Comparison of ENCODE assay signal across 8 cellular contexts in the genomic region with DNA sequence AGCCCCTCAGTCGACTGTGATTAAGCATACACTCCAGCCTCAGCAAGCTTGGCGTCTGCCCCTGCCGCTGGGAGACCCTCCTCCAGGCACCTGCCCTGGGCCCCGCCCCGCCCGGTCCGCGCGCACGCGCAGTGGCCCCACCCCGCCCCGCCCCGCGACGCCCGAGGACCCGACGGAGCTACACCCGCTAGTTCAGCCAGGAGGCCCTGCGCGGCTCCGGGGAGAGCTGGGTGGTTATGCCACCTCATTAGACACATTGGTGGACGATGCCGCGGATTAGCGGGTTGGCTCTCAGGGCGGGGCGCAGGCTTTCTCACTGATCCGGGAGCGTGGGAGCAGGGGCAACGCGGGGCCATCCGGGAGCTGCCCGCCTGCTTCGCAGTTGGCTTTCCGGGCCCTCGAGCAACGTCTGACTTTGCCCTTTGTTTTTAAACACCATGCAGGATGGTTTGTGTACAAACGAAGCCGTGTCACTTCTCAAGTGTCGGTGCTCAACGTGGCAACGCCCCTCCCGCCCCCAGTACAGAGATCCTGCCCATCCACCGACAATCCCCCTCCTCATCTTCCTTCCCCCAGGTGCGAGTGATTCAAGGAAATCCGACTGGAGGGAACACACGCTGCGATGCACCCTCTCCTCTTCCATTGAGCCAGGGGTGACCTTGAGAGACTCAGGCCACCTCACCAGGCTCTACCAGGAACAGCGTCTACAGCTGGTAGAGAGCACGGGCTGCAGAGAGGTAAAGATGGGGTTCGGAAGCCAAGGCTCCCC.
DNase-seq lines count a peak whose midpoint lies in the region; ATAC-seq and TF ChIP-seq lines count a peak whose summit lies in the region.

No MANE protein-coding gene starts in this region.

- H3K79me2 ChIP-seq in OCI-LY1 (ENCODE audit: insufficient read depth, low read length) = no peaks in the 10 kb centered on the region

- no peaks in the 10 kb centered on the region for H3F3A ChIP-seq in OCI-LY1 (ENCODE audit: insufficient read depth, low read length)

- peak; percentile 74 for ATAC-seq in HG02759 (IDR thresholded peaks at IDR 0.05; ENCODE audit: unreplicated experiment)
- no peak for ATAC-seq in GM18858 (IDR thresholded peaks at IDR 0.05; ENCODE audit: unreplicated experiment)

- H3K4me1 ChIP-seq in CD4-positive, alpha-beta memory T cell (ENCODE audit: insufficient read depth, low read length) = peaks cover 19% of the 10 kb centered on the region
- H3K4me1 ChIP-seq in OCI-LY1 (ENCODE audit: insufficient read depth, low read length, severe bottlenecking) = peaks cover 12% of the 10 kb centered on the region
- peaks cover 12 to 15% (median 14%) of the 10 kb centered on the region in 4 donors for H3K4me1 ChIP-seq in stomach

- no peak for TF ChIP-seq CTCF in OCI-LY1 (IDR thresholded peaks at IDR 0.05; ENCODE audit: low read length)
- no peak for TF ChIP-seq CTCF in fibroblast of pulmonary artery (IDR thresholded peaks at IDR 0.05; ENCODE audit: low read length, missing control alignments)
- no peak for TF ChIP-seq CTCF in stomach (IDR thresholded peaks at IDR 0.05)

- H2AFZ ChIP-seq in OCI-LY1 (ENCODE audit: low read length) = no peak overlapping the region

- no peaks in the 10 kb centered on the region for H3K9me2 ChIP-seq in OCI-LY1 (ENCODE audit: low read depth, low read length)

- no peaks in the 10 kb centered on the region for H4K20me1 ChIP-seq in OCI-LY1 (ENCODE audit: insufficient read depth, low read length)

- H3K4me2 ChIP-seq in OCI-LY1 (ENCODE audit: low read length) = peak overlapping the region; percentile 76

- peaks cover 0 to 11% (median 3%) of the 10 kb centered on the region in 8 donors for H3K9me3 Mint-ChIP-seq in CD4-positive, alpha-beta memory T cell

- no peaks in the 10 kb centered on the region for H3K36me3 ChIP-seq in CD4-positive, alpha-beta memory T cell (ENCODE audit: insufficient read depth, low read length)
- H3K36me3 ChIP-seq in OCI-LY1 (ENCODE audit: insufficient read depth, low read length) = no peaks in the 10 kb centered on the region
- H3K36me3 ChIP-seq in stomach = no peaks in the 10 kb centered on the region

- CTCF ChIA-PET in CD4-positive, alpha-beta memory T cell (lab: Charles Lee; ENCODE audit: partially characterized antibody) = interaction anchor here (0.9 to 3.1 kb wide), 10 partner anchors 16 to 863 kb away, joined by 3 to 23 read pairs (median 6); no protein-coding TSS in a partner anchor

- H3K27ac ChIP-seq in CD4-positive, alpha-beta memory T cell (ENCODE audit: low read depth, low read length) = peak overlapping the region; percentile 27
- H3K27ac ChIP-seq in OCI-LY1 (ENCODE audit: low read depth, low read length, poor library complexity, severe bottlenecking) (no peak overlapping the region), stomach (peak overlapping the region in 1 of 5 donors; percentile 10)

- no peaks in the 10 kb centered on the region for H3K9me3 ChIP-seq in CD4-positive, alpha-beta memory T cell (ENCODE audit: control insufficient read depth in 1 of 2, low read length in 2 of 2)
- no peaks in the 10 kb centered on the region; the same call in 1 of the 2 replicates for H3K9me3 ChIP-seq in OCI-LY1 (ENCODE audit: low read length)
- H3K9me3 ChIP-seq in stomach = peaks cover 0 to 10% (median 3%) of the 10 kb centered on the region in 4 donors

- H3K27me3 Mint-ChIP-seq in CD4-positive, alpha-beta memory T cell = no peaks in the 10 kb centered on the region

- POLR2A ChIA-PET in CD4-positive, alpha-beta memory T cell (lab: Charles Lee; ENCODE audit: partially characterized antibody) = interaction anchor here (0.5 to 3.8 kb wide), 11 partner anchors 11 to 312 kb away, joined by 3 to 31 read pairs (median 4); partner anchors contain the start of genes RYBP and SHQ1

- intact Hi-C loops in CD4-positive, alpha-beta memory T cell (cut with micrococcal nuclease) = loop anchor here (1.0 to 5.0 kb wide), 2 partner anchors 18 to 83 kb away; no protein-coding TSS in a partner anchor
- intact Hi-C loops in stomach (cut with DNase I; ENCODE audit: low total_unique reads) = no loop called here

- H3K9ac ChIP-seq in OCI-LY1 (ENCODE audit: low read length) = peak overlapping the region; percentile 38; the same call in 1 of the 2 replicates

- H3K36me3 Mint-ChIP-seq in CD4-positive, alpha-beta memory T cell = no peaks in the 10 kb centered on the region

- peaks cover 9 to 29% (median 17%) of the 10 kb centered on the region in 4 donors for H3K4me1 Mint-ChIP-seq in CD4-positive, alpha-beta memory T cell

- H3K4me3 Mint-ChIP-seq in CD4-positive, alpha-beta memory T cell = peak overlapping the region; percentile 87 to 94 (median 90)

- H3K4me3 ChIP-seq in CD4-positive, alpha-beta memory T cell (ENCODE audit: low read length in 2 of 2) = peak overlapping the region; percentile 63 to 78
- H3K4me3 ChIP-seq in OCI-LY1 (ENCODE audit: low read depth, low read length, poor library complexity, severe bottlenecking) = peak overlapping the region; percentile 55
- peak overlapping the region; percentile 21 for H3K4me3 ChIP-seq in fibroblast of pulmonary artery (replicated peaks; ENCODE audit: low read depth, low read length)
- H3K4me3 ChIP-seq in stomach = peak overlapping the region; percentile 31 to 61 (median 48)

- H3K27ac Mint-ChIP-seq in CD4-positive, alpha-beta memory T cell = peak overlapping the region; percentile 30 to 93 (median 87)

- TF ChIP-seq EP300 in stomach (IDR thresholded peaks at IDR 0.05) = no peak

- peak; percentile 68 to 78 (median 75) for DNase-seq in CD4-positive, alpha-beta memory T cell
- DNase-seq in activated T-helper 9 cell treated with anti-CD3 and anti-CD28 coated beads, Interleukin-2, amount 50 U/mL, for 16 hours (ENCODE audit: low read depth) = peak; percentile 57
- DNase-seq in fibroblast of pulmonary artery (ENCODE audit: low read depth) (no peak), nucleus accumbens (lab: John Stamatoyannopoulos, UW) (peak in 53 of 56 donors; percentile 3 to 73 (median 44)), stomach (peak; percentile 50)

- H3K27me3 ChIP-seq in CD4-positive, alpha-beta memory T cell (ENCODE audit: insufficient read depth, low read length) = no peaks in the 10 kb centered on the region
- H3K27me3 ChIP-seq in OCI-LY1 (ENCODE audit: insufficient read depth, low read length) (no peaks in the 10 kb centered on the region; the same call in 1 of the 2 replicates), stomach (peaks cover 0 to 9% (median 9%) of the 10 kb centered on the region in 3 donors)

- 10 to 18% (median 13%) methylated on average over 40 to 53 of the region's 53 CpGs for WGBS in stomach, 5 donors

- no peak for TF ChIP-seq POLR2A in stomach (IDR thresholded peaks at IDR 0.05)
